ENCODE assay signal across 8 cellular contexts in the genomic region with DNA sequence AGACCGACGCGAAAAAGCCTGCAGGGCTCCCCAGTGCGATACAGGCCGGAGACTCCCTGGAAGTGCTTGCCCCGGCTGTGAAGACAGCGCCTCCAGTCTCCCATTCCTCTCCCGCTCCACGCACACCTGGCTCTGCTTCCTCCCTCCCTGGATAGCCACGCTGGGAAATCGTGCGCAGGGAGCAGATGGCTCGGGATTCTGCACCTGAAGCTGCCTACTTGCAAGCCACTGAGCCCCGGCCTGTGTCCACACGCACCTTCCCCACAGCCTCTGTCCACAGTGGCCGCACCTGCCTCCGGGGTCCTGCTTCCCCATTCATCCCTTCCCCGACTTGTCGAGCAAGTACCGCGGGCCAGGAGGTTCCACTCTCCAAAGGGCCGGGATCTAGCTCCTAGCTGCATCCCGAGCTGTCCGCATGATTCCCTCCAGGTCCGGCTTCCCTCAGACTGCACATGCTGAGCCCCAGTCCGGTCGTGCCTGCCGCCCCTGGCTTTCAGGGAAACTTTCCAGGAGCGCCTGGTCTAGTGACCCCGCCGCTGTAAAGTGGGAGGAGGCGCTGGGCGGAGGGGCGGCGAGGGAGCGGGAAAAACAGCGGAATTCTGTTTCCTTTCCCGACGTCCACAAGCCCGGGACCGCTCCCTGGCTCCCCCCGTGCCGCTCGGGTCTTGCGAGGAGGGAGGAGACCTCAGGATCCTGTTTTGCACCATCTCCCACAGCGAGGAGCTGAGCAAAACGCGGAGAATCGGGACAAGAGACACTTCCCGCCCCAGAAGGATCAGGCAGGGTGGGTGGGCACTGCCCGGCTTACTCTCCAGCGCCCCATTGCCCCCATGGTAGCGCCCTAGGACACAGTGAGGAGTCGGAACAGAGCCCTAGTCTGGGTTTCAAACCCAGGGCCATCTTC. TPM values are rescaled to one million over a fixed set of nuclear protein-coding genes. Genes with fewer than 3 reads are reported as not detected.
DNase-seq lines count a peak whose midpoint lies in the region; ATAC-seq and TF ChIP-seq lines count a peak whose summit lies in the region.

No MANE protein-coding gene starts in this region.

- no peaks in the 10 kb centered on the region for H4K20me1 ChIP-seq in GM23248 (ENCODE audit: insufficient read depth)

- no peaks in the 10 kb centered on the region for H3K79me2 ChIP-seq in GM23248 (ENCODE audit: insufficient read depth)

- peak; percentile 10 for TF ChIP-seq EP300 in ovary (IDR thresholded peaks at IDR 0.05)

- no peaks in the 10 kb centered on the region for H3K9me2 ChIP-seq in GM23248 (ENCODE audit: insufficient read depth)

- 30 to 36% methylated on average over 44 to 54 of the region's 54 CpGs for whole genome bisulfite sequencing in GM23248 (ENCODE audit: low coverage in 1 of 2, low lambda C conversion rate in 2 of 2, missing lambda C conversion rate in 2 of 2), 2 experiments
- WGBS in ovary, 3 donors, result 1 to 3% (median 2%) methylated on average over 53 to 54 of the region's 54 CpGs

- H3K4me3 ChIP-seq in GM23248 (no peak overlapping the region), cardiac muscle cell (peak overlapping the region; percentile 74), ovary (peak overlapping the region; percentile 71)
- H3K4me3 ChIP-seq in effector memory CD4-positive, alpha-beta T cell (ENCODE audit: insufficient read depth, low read depth, low read length, poor library complexity, severe bottlenecking), result no peak overlapping the region

- no peak for TF ChIP-seq POLR2A in ovary (IDR thresholded peaks at IDR 0.05)
- no peak for TF ChIP-seq POLR2A in erythroblast (IDR thresholded peaks at IDR 0.05; ENCODE audit: low read length)

- ATAC-seq in SK-N-SH treated with all-trans-retinoic acid at 6 μM for 48 hours, result peak; percentile 25

- H3K4me2 ChIP-seq in GM23248 (ENCODE audit: unreplicated experiment), result no peak overlapping the region

- TF ChIP-seq CTCF in cardiac muscle cell (IDR thresholded peaks at IDR 0.05; ENCODE audit: low read depth, low read length), result no peak
- no peak for TF ChIP-seq CTCF in ovary (IDR thresholded peaks at IDR 0.05)

- H3K9me3 ChIP-seq in GM23248 (ENCODE audit: low read depth) (no peaks in the 10 kb centered on the region), cardiac muscle cell (ENCODE audit: low read depth) (no peaks in the 10 kb centered on the region), ovary (no peaks in the 10 kb centered on the region)
- no peaks in the 10 kb centered on the region for H3K9me3 ChIP-seq in effector memory CD4-positive, alpha-beta T cell (ENCODE audit: control insufficient read depth, low read length)

- no peak overlapping the region for H3K27ac Mint-ChIP-seq in activated T-helper 2 cell treated with anti-CD3 and anti-CD28 coated beads, Interferon-gamma antibody, Interleukin-2, Interleukin-4, amounts not matched to agents 10 μg/mL and 5 μg/mL and 100 μg/mL, durations not matched to agents 14 hours and 24 hours and 36 hours

- no peak overlapping the region for H2AFZ ChIP-seq in GM23248

- peaks cover 63% of the 10 kb centered on the region for H3K27me3 ChIP-seq in GM23248 (replicated peaks; ENCODE audit: insufficient read depth)
- no peaks in the 10 kb centered on the region for H3K27me3 ChIP-seq in cardiac muscle cell
- H3K27me3 ChIP-seq in ovary, result no peaks in the 10 kb centered on the region
- H3K27me3 ChIP-seq in effector memory CD4-positive, alpha-beta T cell (replicated peaks; ENCODE audit: control insufficient read depth, insufficient read depth, low read length, poor library complexity, severe bottlenecking), result peaks cover 26% of the 10 kb centered on the region

- intact Hi-C loops in ovary (cut with DNase I), result no loop called here
- intact Hi-C loops in activated T-helper 2 cell treated with anti-CD3 and anti-CD28 coated beads, Interferon-gamma antibody, Interleukin-2, Interleukin-4, amounts not matched to agents 10 μg/mL and 5 μg/mL and 100 μg/mL, durations not matched to agents 14 hours and 24 hours and 36 hours (cut with micrococcal nuclease), result loop anchor here (2.0 to 10.0 kb wide), 2 partner anchors 610 to 1398 kb away; a partner anchor contains a TSS

- peaks cover 67% of the 10 kb centered on the region for H3K27me3 Mint-ChIP-seq in activated T-helper 2 cell treated with anti-CD3 and anti-CD28 coated beads, Interferon-gamma antibody, Interleukin-2, Interleukin-4, amounts not matched to agents 10 μg/mL and 5 μg/mL and 100 μg/mL, durations not matched to agents 14 hours and 24 hours and 36 hours (ENCODE audit: low read depth)

- H3K9me3 Mint-ChIP-seq in activated T-helper 2 cell treated with anti-CD3 and anti-CD28 coated beads, Interferon-gamma antibody, Interleukin-2, Interleukin-4, amounts not matched to agents 10 μg/mL and 5 μg/mL and 100 μg/mL, durations not matched to agents 14 hours and 24 hours and 36 hours, result no peaks in the 10 kb centered on the region

- H3K4me1 Mint-ChIP-seq in activated T-helper 2 cell treated with anti-CD3 and anti-CD28 coated beads, Interferon-gamma antibody, Interleukin-2, Interleukin-4, amounts not matched to agents 10 μg/mL and 5 μg/mL and 100 μg/mL, durations not matched to agents 14 hours and 24 hours and 36 hours (ENCODE audit: low read depth), result peaks cover 20% of the 10 kb centered on the region

- H3K4me1 ChIP-seq in GM23248 (ENCODE audit: insufficient read depth), result peaks cover 4% of the 10 kb centered on the region; the same call in 1 of the 2 replicates
- H3K4me1 ChIP-seq in cardiac muscle cell (ENCODE audit: low read depth), result no peaks in the 10 kb centered on the region
- peaks cover 2% of the 10 kb centered on the region for H3K4me1 ChIP-seq in ovary (ENCODE audit: insufficient read depth)
- peaks cover 12% of the 10 kb centered on the region for H3K4me1 ChIP-seq in effector memory CD4-positive, alpha-beta T cell (ENCODE audit: control insufficient read depth, insufficient read depth, low read length, poor library complexity, severe bottlenecking)

- in situ Hi-C loops in GM23248 (cut with MboI), result no loop called here

- DNase-seq in GM23248 (peak; percentile 3), cardiac muscle cell (ENCODE audit: low read depth in 1 of 2, low spot score in 1 of 2) (peak in 1 of 2 donors; percentile 77), ovary (peak; percentile 23 to 62 (median 53)), erythroblast (lab: John Stamatoyannopoulos, UW) (no peak), NCI-H1436 (lab: John Stamatoyannopoulos, UW) (no peak)
- no peak for DNase-seq in effector memory CD4-positive, alpha-beta T cell
- no peak for DNase-seq in activated T-helper 2 cell treated with anti-CD3 and anti-CD28 coated beads, Interferon-gamma antibody, Interleukin-2, Interleukin-4, amounts not matched to agents 10 μg/mL and 5 μg/mL and 100 μg/mL, durations not matched to agents 14 hours and 24 hours and 36 hours (ENCODE audit: low spot score)

- H3K27ac ChIP-seq in GM23248 (no peak overlapping the region), cardiac muscle cell (no peak overlapping the region), ovary (peak overlapping the region in 1 of 2 donors; percentile 88)
- H3K27ac ChIP-seq in effector memory CD4-positive, alpha-beta T cell (ENCODE audit: insufficient read depth, low read length, poor library complexity, severe bottlenecking), result no peak overlapping the region

- no peaks in the 10 kb centered on the region for H3F3A ChIP-seq in GM23248 (ENCODE audit: insufficient read depth)

- H3K9ac ChIP-seq in GM23248, result no peak overlapping the region

- no peaks in the 10 kb centered on the region for H3K36me3 Mint-ChIP-seq in activated T-helper 2 cell treated with anti-CD3 and anti-CD28 coated beads, Interferon-gamma antibody, Interleukin-2, Interleukin-4, amounts not matched to agents 10 μg/mL and 5 μg/mL and 100 μg/mL, durations not matched to agents 14 hours and 24 hours and 36 hours (ENCODE audit: low read depth)

- H3K4me3 Mint-ChIP-seq in activated T-helper 2 cell treated with anti-CD3 and anti-CD28 coated beads, Interferon-gamma antibody, Interleukin-2, Interleukin-4, amounts not matched to agents 10 μg/mL and 5 μg/mL and 100 μg/mL, durations not matched to agents 14 hours and 24 hours and 36 hours (ENCODE audit: low read depth), result no peak overlapping the region

- H3K36me3 ChIP-seq in GM23248 (ENCODE audit: low read depth), result no peaks in the 10 kb centered on the region
- H3K36me3 ChIP-seq in cardiac muscle cell, result no peaks in the 10 kb centered on the region
- no peaks in the 10 kb centered on the region for H3K36me3 ChIP-seq in ovary
- H3K36me3 ChIP-seq in effector memory CD4-positive, alpha-beta T cell (ENCODE audit: control insufficient read depth, insufficient read depth, low read length), result no peaks in the 10 kb centered on the region

TF ChIP-seq in SK-N-SH treated with all-trans-retinoic acid at 6 μM for 48 hours, 23 proteins besides CTCF, POLR2A, EP300 and RAD21 (continues in another document):
- no peak for TF ChIP-seq ZFP3 (CRISPR knock-in tag; IDR thresholded peaks at IDR 0.05)
- TF ChIP-seq, protein P1, sequence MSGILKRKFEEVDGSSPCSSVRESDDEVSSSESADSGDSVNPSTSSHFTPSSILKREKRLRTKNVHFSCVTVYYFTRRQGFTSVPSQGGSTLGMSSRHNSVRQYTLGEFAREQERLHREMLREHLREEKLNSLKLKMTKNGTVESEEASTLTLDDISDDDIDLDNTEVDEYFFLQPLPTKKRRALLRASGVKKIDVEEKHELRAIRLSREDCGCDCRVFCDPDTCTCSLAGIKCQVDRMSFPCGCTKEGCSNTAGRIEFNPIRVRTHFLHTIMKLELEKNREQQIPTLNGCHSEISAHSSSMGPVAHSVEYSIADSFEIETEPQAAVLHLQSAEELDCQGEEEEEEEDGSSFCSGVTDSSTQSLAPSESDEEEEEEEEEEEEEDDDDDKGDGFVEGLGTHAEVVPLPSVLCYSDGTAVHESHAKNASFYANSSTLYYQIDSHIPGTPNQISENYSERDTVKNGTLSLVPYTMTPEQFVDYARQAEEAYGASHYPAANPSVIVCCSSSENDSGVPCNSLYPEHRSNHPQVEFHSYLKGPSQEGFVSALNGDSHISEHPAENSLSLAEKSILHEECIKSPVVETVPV (CRISPR knock-in tag; IDR thresholded peaks at IDR 0.05), result no peak
- no peak for TF ChIP-seq PPARA (CRISPR knock-in tag; IDR thresholded peaks at IDR 0.05; ENCODE audit: borderline replicate concordance)
- TF ChIP-seq GLIS3 (CRISPR knock-in tag; IDR thresholded peaks at IDR 0.05), result no peak
- TF ChIP-seq ZFP30 (CRISPR knock-in tag; IDR thresholded peaks at IDR 0.05), result no peak
- TF ChIP-seq ZC3H10 (CRISPR knock-in tag; IDR thresholded peaks at IDR 0.05), result no peak
- no peak for TF ChIP-seq CSDC2 (CRISPR knock-in tag; IDR thresholded peaks at IDR 0.05)
- no peak for TF ChIP-seq ZNF70 (CRISPR knock-in tag; IDR thresholded peaks at IDR 0.05)
- no peak for TF ChIP-seq ISL1 (CRISPR knock-in tag; IDR thresholded peaks at IDR 0.05)

RNA-seq across cellular contexts. Expression of a gene that starts 2.0 kb away (rescaled TPM):
- under 0.01 TPM in 1 of 2 replicates, not detected in the other for total RNA-seq in GM23248 (2014; rRNA removed; shearing (Covaris generic))
- polyA plus RNA-seq in GM23248 (2016; fragmentation: Nextera tagmentation; extraction: Ambion mirVana), result 0.38 and 0.79 TPM in 2 replicates
- 20.3 and 27.6 TPM in 2 replicates for total RNA-seq in cardiac muscle cell
- polyA plus RNA-seq in cardiac muscle cell, result 13.2 and 13.7 TPM in 2 replicates
- total RNA-seq in ovary, result 10 to 100 TPM in 5 of 7 donors, 1 to 10 TPM in 2; 5.7 to 57.1 (median 31.0) TPM
- polyA plus RNA-seq in ovary, result 10 to 100 TPM in 1 of 2 donors, 1 to 10 TPM in 1; 7.5 to 26.3 TPM
- 0.67 TPM in 1 of 2 replicates, not detected in the other for total RNA-seq in activated T-helper 2 cell treated with anti-CD3 and anti-CD28 coated beads, Interferon-gamma antibody, Interleukin-2, Interleukin-4, amounts not matched to agents 10 μg/mL and 5 μg/mL and 100 μg/mL, durations not matched to agents 14 hours and 24 hours and 36 hours

Comparison
In these comparisons a context has a peak if more than half of its experiments do, and no peak if none do; other contexts are left out.
1. DNase-seq: peak in GM23248 (single experiment) and ovary (5 of 5); none in effector memory CD4-positive, alpha-beta T cell (0 of 3), erythroblast (0 of 2), activated T-helper 2 cell treated with anti-CD3 and anti-CD28 coated beads, Interferon-gamma antibody, Interleukin-2, Interleukin-4, amounts not matched to agents 10 μg/mL and 5 μg/mL and 100 μg/mL, durations not matched to agents 14 hours and 24 hours and 36 hours (single experiment) and NCI-H1436 (single experiment).
2. H3K4me3 ChIP-seq: peak in cardiac muscle cell (single experiment) and ovary (single experiment); none in GM23248 (single experiment) and effector memory CD4-positive, alpha-beta T cell (single experiment).